14 cellular contexts compared by ENCODE assay signal in genomic region chr17:44972953-44973352, GRCh38. TPM values are rescaled to one million over a fixed set of nuclear protein-coding genes. Genes with fewer than 3 reads are reported as not detected.
DNase-seq lines count a peak whose midpoint lies in the region; ATAC-seq and TF ChIP-seq lines count a peak whose summit lies in the region.
"Had no signal": no experiment of that assay in that cellular context is flagged by ENCODE, and none has a peak within 500 bp of the region (broad histone marks: within the 10 kb centered on the region; RNA-seq: fewer than 3 reads in every experiment).

No MANE protein-coding gene starts in this region.

- CTCF ChIA-PET in CD8-positive, alpha-beta T cell (lab: Charles Lee): no interaction called here

- H3K27ac ChIP-seq in RWPE2 (ENCODE audit: poor library complexity, severe bottlenecking): peak overlapping the region; percentile 95
- H3K27ac ChIP-seq in CD8-positive, alpha-beta T cell (ENCODE audit: low read depth, low read length): no peak overlapping the region
- H3K27ac ChIP-seq: BLaER1, prostate gland had no signal

- in situ Hi-C loops in GM13976 (cut with MboI; ENCODE audit: low sequenced_read_pairs, unreplicated experiment): no loop called here

- H3K4me3 ChIP-seq in RWPE2 (ENCODE audit: severe bottlenecking) (no peak overlapping the region), foreskin fibroblast (ENCODE audit: low read depth in 1 of 2, low read length in 2 of 2) (no peak overlapping the region)
- no peak overlapping the region for H3K4me3 ChIP-seq in CD8-positive, alpha-beta T cell (ENCODE audit: low read depth, low read length)
- H3K4me3 ChIP-seq: BLaER1, prostate gland had no signal

- peaks cover 24% of the 10 kb centered on the region for H3K4me1 ChIP-seq in RWPE2 (ENCODE audit: insufficient read depth, poor library complexity, severe bottlenecking)
- peaks cover 20% of the 10 kb centered on the region for H3K4me1 ChIP-seq in CD8-positive, alpha-beta T cell (ENCODE audit: insufficient read depth, low read length)
- H3K4me1 ChIP-seq: prostate gland had no signal

- H3K27me3 Mint-ChIP-seq in CD8-positive, alpha-beta T cell (ENCODE audit: low read depth): peaks cover 34% of the 10 kb centered on the region

- H3K4me3 Mint-ChIP-seq in CD8-positive, alpha-beta T cell: no peak overlapping the region

- H3K36me3 Mint-ChIP-seq in CD8-positive, alpha-beta T cell: no peaks in the 10 kb centered on the region
- H3K36me3 Mint-ChIP-seq: brain had no signal

- no peaks in the 10 kb centered on the region for H3K9me3 ChIP-seq in RWPE2 (ENCODE audit: severe bottlenecking)
- H3K9me3 ChIP-seq in CD8-positive, alpha-beta T cell (ENCODE audit: low read length): no peaks in the 10 kb centered on the region
- H3K9me3 ChIP-seq: BLaER1, prostate gland had no signal

- DNase-seq in EH (ENCODE audit: low read depth) (peak; percentile 77), HS-27A (ENCODE audit: low read depth) (peak; percentile 78), RWPE2 (ENCODE audit: low spot score) (no peak), foreskin fibroblast (peak; percentile 44 to 61), GM13976 (ENCODE audit: low spot score) (no peak), NOMO-1 treated with DMSO at 0.1 percent for 48 hours (lab: John Stamatoyannopoulos, UW; ENCODE audit: unreplicated experiment) (no peak), SKM-1 (lab: John Stamatoyannopoulos, UW; ENCODE audit: unreplicated experiment) (no peak)
- no peak for DNase-seq in CD8-positive, alpha-beta T cell
- DNase-seq: DMS79 treated with DMSO at 0.1 percent for 48 hours, left ventricle myocardium superior, MV-4-11 had no signal

- no peaks in the 10 kb centered on the region for H3K36me3 ChIP-seq in RWPE2 (ENCODE audit: low read depth)
- H3K36me3 ChIP-seq in CD8-positive, alpha-beta T cell (ENCODE audit: insufficient read depth, low read length): no peaks in the 10 kb centered on the region
- H3K36me3 ChIP-seq: BLaER1, prostate gland had no signal

- no peaks in the 10 kb centered on the region for H3K27me3 ChIP-seq in RWPE2 (ENCODE audit: insufficient read depth, poor library complexity, severe bottlenecking)
- H3K27me3 ChIP-seq in CD8-positive, alpha-beta T cell (ENCODE audit: insufficient read depth, low read length): peaks cover 17% of the 10 kb centered on the region

- H3K9me3 Mint-ChIP-seq in CD8-positive, alpha-beta T cell: no peaks in the 10 kb centered on the region

- intact Hi-C loops in CD8-positive, alpha-beta T cell (cut with DNase I, micrococcal nuclease): no loop called here

- peaks cover 23% of the 10 kb centered on the region for H3K4me1 Mint-ChIP-seq in CD8-positive, alpha-beta T cell (ENCODE audit: low read depth)

- no peak for TF ChIP-seq CTCF in RWPE2 (IDR thresholded peaks at IDR 0.05; ENCODE audit: poor library complexity, severe bottlenecking)
- no peak for TF ChIP-seq CTCF in foreskin fibroblast (IDR thresholded peaks at IDR 0.05; ENCODE audit: low read depth, low read length)
- TF ChIP-seq CTCF in CD8-positive, alpha-beta T cell (IDR thresholded peaks at IDR 0.05): no peak
- no peak for TF ChIP-seq CTCF in GM13976 (IDR thresholded peaks at IDR 0.05; ENCODE audit: borderline replicate concordance, control extremely low read depth, extremely low read depth, insufficient read depth, missing control alignments)

- no peak overlapping the region for H3K27ac Mint-ChIP-seq in CD8-positive, alpha-beta T cell

- ATAC-seq in RWPE2 (ENCODE audit: low read depth): peak; percentile 63
- no peak for ATAC-seq in CD8-positive, alpha-beta T cell
- ATAC-seq: left ventricle myocardium superior had no signal

- POLR2A ChIA-PET in CD8-positive, alpha-beta T cell (lab: Charles Lee): interaction anchor here (0.7 kb wide), 1 partner anchor 111 kb away, joined by 4 read pairs; no protein-coding TSS in a partner anchor

RNA-seq across cellular contexts. Expression of gene C1QL1, which starts 4.8 kb away (rescaled TPM):
- not detected for total RNA-seq in CD8-positive, alpha-beta T cell

RNA-seq across cellular contexts. Expression of gene KIF18B, which starts 25.4 kb away (rescaled TPM):
- under 1 TPM in 1 of 2 experiments, not detected in 1; 0.11 TPM for total RNA-seq in CD8-positive, alpha-beta T cell

RNA-seq across cellular contexts. Expression of gene GFAP, which starts 57.7 kb away (rescaled TPM):
- not detected for total RNA-seq in CD8-positive, alpha-beta T cell

Comparison
In these comparisons a context has a peak if more than half of its experiments do, and no peak if none do; other contexts are left out.
1. DNase-seq: peak in EH (single experiment), HS-27A (single experiment) and foreskin fibroblast (2 of 2); none in RWPE2 (single experiment), CD8-positive, alpha-beta T cell (0 of 7), GM13976 (single experiment), NOMO-1 treated with DMSO at 0.1 percent for 48 hours (single experiment) and SKM-1 (single experiment).